In the genomic region with DNA sequence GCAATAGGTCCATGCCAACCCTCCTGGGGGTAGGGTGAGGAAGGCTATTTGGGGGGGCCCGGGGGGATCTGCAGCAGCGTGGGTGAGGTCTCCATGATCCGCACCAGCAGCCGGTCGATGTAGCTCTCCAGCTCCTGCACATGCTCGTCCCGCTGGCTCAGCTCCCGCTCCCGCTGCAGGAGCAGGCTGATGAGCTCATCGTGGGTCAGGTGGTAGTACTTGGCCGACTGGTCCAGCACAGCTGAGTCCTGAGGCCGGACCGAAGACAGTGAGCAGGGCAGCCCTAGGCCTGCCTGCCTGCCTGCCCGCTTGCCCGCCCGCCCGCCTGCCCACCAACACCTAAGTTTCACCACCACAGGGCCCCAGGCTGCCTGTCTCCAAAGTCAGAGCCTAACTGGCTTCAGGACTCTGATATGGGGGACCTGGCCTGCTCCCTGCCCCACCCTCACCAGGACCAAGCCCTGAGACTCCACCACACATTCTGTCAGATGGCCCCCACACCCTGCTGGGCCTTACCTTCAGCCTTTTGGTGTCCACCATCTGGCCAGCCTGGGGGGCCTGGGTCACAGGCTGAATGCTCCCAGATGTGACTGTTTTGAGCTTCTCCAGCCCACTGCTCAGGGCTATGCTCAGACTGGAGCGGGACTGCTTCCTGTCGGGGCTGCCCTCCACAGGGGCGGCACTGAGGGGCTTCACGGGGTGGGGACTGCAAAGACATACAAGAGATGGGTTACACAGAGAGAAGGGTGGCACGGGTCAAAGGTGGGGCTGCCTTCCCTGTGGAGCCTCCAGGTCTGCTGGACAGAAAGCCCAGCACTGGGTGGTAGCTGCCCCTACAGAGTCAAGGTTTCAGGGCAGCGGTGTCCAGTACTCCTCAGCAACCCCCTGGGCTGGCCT, we compare ENCODE assay signal across 16 cellular contexts. TPM values are rescaled to one million over a fixed set of nuclear protein-coding genes. Genes with fewer than 3 reads are reported as not detected.
DNase-seq lines count a peak whose midpoint lies in the region; ATAC-seq and TF ChIP-seq lines count a peak whose summit lies in the region.
"Had no signal": no experiment of that assay in that cellular context is flagged by ENCODE, and none has a peak within 500 bp of the region (broad histone marks: within the 10 kb centered on the region; RNA-seq: fewer than 3 reads in every experiment).

No MANE protein-coding gene starts in this region.

- peaks cover 22% of the 10 kb centered on the region for H3K36me3 Mint-ChIP-seq in stimulated activated effector memory CD8-positive, alpha-beta T cell treated with anti-CD3 and anti-CD28 coated beads, Interleukin-12 subunit alpha, Interleukin-12 subunit beta, amount 100 ng/mL, for 72 hours
- no peaks in the 10 kb centered on the region for H3K36me3 Mint-ChIP-seq in T-cell

- no peak for TF ChIP-seq CTCF in choroid plexus epithelial cell (conservative IDR thresholded peaks at IDR 0.05; ENCODE audit: low read depth, low read length)

- CTCF ChIA-PET in T-cell (lab: Charles Lee) = interaction anchor here in 1 of 2 donors (0.5 kb wide), 1 partner anchor 125 kb away, joined by 4 read pairs; no protein-coding TSS in a partner anchor

- H3K27me3 Mint-ChIP-seq in T-cell = no peaks in the 10 kb centered on the region
- H3K27me3 Mint-ChIP-seq: CD4-positive, alpha-beta memory T cell; type B pancreatic cell had no signal

- POLR2A ChIA-PET in T-cell (lab: Charles Lee) = no interaction called here

- H3K27ac Mint-ChIP-seq in stimulated activated effector memory CD8-positive, alpha-beta T cell treated with anti-CD3 and anti-CD28 coated beads, Interleukin-12 subunit alpha, Interleukin-12 subunit beta, amount 100 ng/mL, for 72 hours = peak overlapping the region; percentile 67
- no peak overlapping the region for H3K27ac Mint-ChIP-seq in T-cell

- no peak for ATAC-seq in stimulated activated effector memory CD8-positive, alpha-beta T cell treated with anti-CD3 and anti-CD28 coated beads, Interleukin-12 subunit alpha, Interleukin-12 subunit beta, amount 100 ng/mL, for 72 hours
- ATAC-seq in T-cell (replicated peaks in 1 of 4) = no peak

- no peak overlapping the region for H3K4me3 ChIP-seq in choroid plexus epithelial cell (ENCODE audit: low read depth, low read length)

- no peaks in the 10 kb centered on the region for H3K9me3 Mint-ChIP-seq in stimulated activated effector memory CD8-positive, alpha-beta T cell treated with anti-CD3 and anti-CD28 coated beads, Interleukin-12 subunit alpha, Interleukin-12 subunit beta, amount 100 ng/mL, for 72 hours
- no peaks in the 10 kb centered on the region for H3K9me3 Mint-ChIP-seq in T-cell
- H3K9me3 Mint-ChIP-seq: CD4-positive, alpha-beta memory T cell; type B pancreatic cell had no signal

- peaks cover 15% of the 10 kb centered on the region for H3K4me1 Mint-ChIP-seq in stimulated activated effector memory CD8-positive, alpha-beta T cell treated with anti-CD3 and anti-CD28 coated beads, Interleukin-12 subunit alpha, Interleukin-12 subunit beta, amount 100 ng/mL, for 72 hours
- peaks cover 11 to 15% (median 14%) of the 10 kb centered on the region in 3 donors for H3K4me1 Mint-ChIP-seq in T-cell

- DNase-seq in DMS53 (lab: John Stamatoyannopoulos, UW) = peak; percentile 13
- DNase-seq in DMS53 treated with DMSO at 0.1 percent for 48 hours (lab: John Stamatoyannopoulos, UW; ENCODE audit: unreplicated experiment) = no peak
- peak; percentile 47 for DNase-seq in choroid plexus epithelial cell (ENCODE audit: low read depth)
- DNase-seq in medulla oblongata (ENCODE audit: extremely low spot score) = peak; percentile 81
- DNase-seq in stimulated activated effector memory CD8-positive, alpha-beta T cell treated with anti-CD3 and anti-CD28 coated beads, Interleukin-12 subunit alpha, Interleukin-12 subunit beta, amount 100 ng/mL, for 72 hours (ENCODE audit: low spot score in 2 of 2) = no peak
- DNase-seq in retina = no peak
- DNase-seq in DMS114 treated with DMSO at 0.1 percent for 48 hours (lab: John Stamatoyannopoulos, UW; ENCODE audit: unreplicated experiment) = no peak
- no peak for DNase-seq in T-cell
- DNase-seq: activated CD4-positive, CD25-positive, alpha-beta regulatory T cell treated with anti-CD3 and anti-CD28 coated beads, Interleukin-2, amount 50 U/mL, for 72 hours; activated T-cell treated with anti-CD3 and anti-CD28 coated beads for 4 hours; CD4-positive, alpha-beta memory T cell; dermis blood vessel endothelial cell; GDM1; stimulated activated CD4-positive, alpha-beta T cell treated with anti-CD3 and anti-CD28 coated beads, Interleukin-2, amount 100 ng/mL, for 24 hours; T-helper 2 cell had no signal

- H3K4me3 Mint-ChIP-seq in stimulated activated effector memory CD8-positive, alpha-beta T cell treated with anti-CD3 and anti-CD28 coated beads, Interleukin-12 subunit alpha, Interleukin-12 subunit beta, amount 100 ng/mL, for 72 hours = no peak overlapping the region
- H3K4me3 Mint-ChIP-seq in T-cell = no peak overlapping the region
- H3K4me3 Mint-ChIP-seq: CD4-positive, alpha-beta memory T cell had no signal

RNA-seq across cellular contexts. Expression of gene SFXN5, which starts 4.2 kb away (rescaled TPM):
- total RNA-seq in T-cell = 10 to 100 TPM in 2 of 5 donors, 1 to 10 TPM in 3; 6.3 to 14.2 (median 9.7) TPM

RNA-seq across cellular contexts. Expression of gene RAB11FIP5, which starts 37.0 kb away (rescaled TPM):
- total RNA-seq in T-cell = 10 to 100 TPM in 4 of 5 donors, 1 to 10 TPM in 1; 7.9 to 15.2 (median 11.0) TPM

Comparison
In these comparisons a context has a peak if more than half of its experiments do, and no peak if none do; other contexts are left out.
1. DNase-seq: peak in DMS53 (single experiment), choroid plexus epithelial cell (single experiment) and medulla oblongata (single experiment); none in DMS53 treated with DMSO at 0.1 percent for 48 hours (single experiment), stimulated activated effector memory CD8-positive, alpha-beta T cell treated with anti-CD3 and anti-CD28 coated beads, Interleukin-12 subunit alpha, Interleukin-12 subunit beta, amount 100 ng/mL, for 72 hours (0 of 2), retina (single experiment), DMS114 treated with DMSO at 0.1 percent for 48 hours (single experiment) and T-cell (0 of 34).